In genomic region chr10:7359954-7360353, GRCh38 we compare ENCODE assay signal across 27 cellular contexts.
"Had no signal": no experiment of that assay in that cellular context is flagged by ENCODE, and none has a peak within 500 bp of the region (broad histone marks: within the 10 kb centered on the region; RNA-seq: fewer than 3 reads in every experiment).

No MANE protein-coding gene starts in this region.

- ATAC-seq: left colon; left ventricle myocardium superior; mucosa of descending colon; right cardiac atrium; stimulated activated naive B cell treated with anti-CD40 and anti-IgM and Interleukin-4, amounts not matched to agents 10 μg/mL and 1 μg/mL and 100 μg/mL, for 72 hours; stimulated activated naive CD8-positive, alpha-beta T cell treated with anti-CD3 and anti-CD28 coated beads, Interleukin-15, amount 100 ng/mL, for 72 hours; upper lobe of right lung had no signal

- H3K27me3 ChIP-seq: ovary, sigmoid colon, suprapubic skin, transverse colon, upper lobe of right lung, vagina had no signal

- H3K27ac ChIP-seq: ovary, psoas muscle, sigmoid colon, suprapubic skin, transverse colon, upper lobe of right lung, vagina had no signal

- H3K4me1 ChIP-seq: sigmoid colon, suprapubic skin, transverse colon, upper lobe of right lung had no signal

- H3K9me3 ChIP-seq: ovary, psoas muscle, sigmoid colon, suprapubic skin, transverse colon, upper lobe of right lung, vagina had no signal

- H3K27me3 Mint-ChIP-seq: naive B cell; stimulated activated naive B cell treated with anti-CD40 and anti-IgM and Interleukin-4, amounts not matched to agents 10 μg/mL and 1 μg/mL and 100 μg/mL, for 72 hours; stimulated activated naive CD8-positive, alpha-beta T cell treated with anti-CD3 and anti-CD28 coated beads, Interleukin-15, amount 100 ng/mL, for 72 hours had no signal

- H3K27ac Mint-ChIP-seq: mesothelial cell of epicardium; stimulated activated naive B cell treated with anti-CD40 and anti-IgM and Interleukin-4, amounts not matched to agents 10 μg/mL and 1 μg/mL and 100 μg/mL, for 72 hours; stimulated activated naive CD8-positive, alpha-beta T cell treated with anti-CD3 and anti-CD28 coated beads, Interleukin-15, amount 100 ng/mL, for 72 hours had no signal

- DNase-seq: cortex of kidney; effector CD4-positive, alpha-beta T cell; hypothalamus; immature natural killer cell; islet precursor cell; kidney glomerular epithelial cell; left colon; left ventricle myocardium superior; mesenchymal stem cell; mucosa of descending colon; naive B cell; occipital lobe; ovary; posterior cingulate gyrus; psoas muscle; right cardiac atrium; sigmoid colon; stimulated activated CD4-positive, alpha-beta T cell treated with anti-CD3 and anti-CD28 coated beads, Interleukin-2, amount 100 ng/mL, for 24 hours; stimulated activated CD4-positive, alpha-beta T cell treated with anti-CD3 and anti-CD28 coated beads, Interleukin-4, amount 100 ng/mL, for 24 hours; stimulated activated naive B cell treated with anti-CD40 and anti-IgM and Interleukin-4, amounts not matched to agents 10 μg/mL and 1 μg/mL and 100 μg/mL, for 72 hours; stimulated activated naive CD8-positive, alpha-beta T cell treated with anti-CD3 and anti-CD28 coated beads, Interleukin-15, amount 100 ng/mL, for 72 hours; transverse colon; upper lobe of right lung had no signal

- H3K36me3 ChIP-seq: ovary, transverse colon had no signal

- H3K4me1 Mint-ChIP-seq: mesothelial cell of epicardium had no signal

- H3K4me3 Mint-ChIP-seq: immature natural killer cell; mesothelial cell of epicardium; naive B cell; stimulated activated naive B cell treated with anti-CD40 and anti-IgM and Interleukin-4, amounts not matched to agents 10 μg/mL and 1 μg/mL and 100 μg/mL, for 72 hours; stimulated activated naive CD8-positive, alpha-beta T cell treated with anti-CD3 and anti-CD28 coated beads, Interleukin-15, amount 100 ng/mL, for 72 hours had no signal

- H3K4me3 ChIP-seq: lung, mucosa of descending colon, ovary, psoas muscle, sigmoid colon, suprapubic skin, transverse colon, upper lobe of right lung, vagina had no signal

- H3K9me3 Mint-ChIP-seq: immature natural killer cell had no signal
